In genomic region chr13:48500652-48501197, GRCh38 we compare ENCODE assay signal across 8 cellular contexts. TPM values are rescaled to one million over a fixed set of nuclear protein-coding genes. Genes with fewer than 3 reads are reported as not detected.
DNase-seq lines count a peak whose midpoint lies in the region; ATAC-seq and TF ChIP-seq lines count a peak whose summit lies in the region.

No MANE protein-coding gene starts in this region.

- no peak overlapping the region for H3K4me3 ChIP-seq in AG04450 (ENCODE audit: low read depth, low read length)

- TF ChIP-seq CTCF in AG04450 (IDR thresholded peaks at IDR 0.05; ENCODE audit: low read depth, low read length) (no peak), omental fat pad (IDR thresholded peaks at IDR 0.05) (no peak)

- TF ChIP-seq POLR2A in GM18951 (IDR thresholded peaks at IDR 0.05; ENCODE audit: extremely low read depth, insufficient read depth, insufficient read length) = peak; percentile 28

- ATAC-seq in omental fat pad (ENCODE audit: low FRiP score) = peak; percentile 79
- no peak for ATAC-seq in HG03045 (IDR thresholded peaks at IDR 0.05; ENCODE audit: unreplicated experiment)

- 0 out of 2 replicates have a peak, but pooled peaks cover 3% of the 10 kb centered on the region for H3K9me3 ChIP-seq in AG04450 (ENCODE audit: control insufficient read depth, insufficient read depth, low read length)

- peak overlapping the region; percentile 65 for H3K27ac ChIP-seq in AG04450 (ENCODE audit: low read depth, low read length)
- H3K27ac ChIP-seq in caudate nucleus (ENCODE audit: low read depth, low read length) = peak overlapping the region; percentile 63

- CTCF ChIA-PET in AG04450 (lab: Charles Lee) = no interaction called here

- H3K27me3 ChIP-seq in AG04450 (ENCODE audit: control insufficient read depth, insufficient read depth, low read length) = no peaks in the 10 kb centered on the region

- DNase-seq in AG04450 (ENCODE audit: low read depth, low spot score) = peak; percentile 81
- peak; percentile 26 for DNase-seq in NAMALWA (ENCODE audit: low spot score)
- peak in 14 of 61 donors; percentile 6 to 79 (median 49) for DNase-seq in caudate nucleus (lab: John Stamatoyannopoulos, UW)
- no peak for DNase-seq in omental fat pad (ENCODE audit: low spot score)
- DNase-seq in KG1 (lab: John Stamatoyannopoulos, UW) = no peak
- DNase-seq in SHP77 (lab: John Stamatoyannopoulos, UW) = no peak

- in situ Hi-C loops in GM18951 (cut with MboI; ENCODE audit: low sequenced_read_pairs, unreplicated experiment) = no loop called here

- POLR2A ChIA-PET in AG04450 (lab: Yijun Ruan, JAX) = interaction anchor here (0.6 to 1.6 kb wide), 2 partner anchors 32 to 277 kb away, joined by 6 to 11 read pairs; partner anchors contain the start of gene RCBTB2

RNA-seq across cellular contexts. Expression of gene RCBTB2, which starts 32.2 kb away (rescaled TPM):
- 8.6 and 10.9 TPM in 2 replicates for polyA plus RNA-seq in AG04450 (2011; rRNA removed)
- 5.8 and 7.2 TPM in 2 replicates for polyA minus RNA-seq in AG04450 (2011; rRNA and poly(A)+ RNA removed)
- total RNA-seq in omental fat pad = 10 to 100 TPM in 3 of 4 donors, 1 to 10 TPM in 1; 6.7 to 30.6 (median 13.0) TPM

Comparison
In these comparisons a context has a peak if more than half of its experiments do, and no peak if none do; other contexts are left out.
1. DNase-seq: peak in AG04450 (single experiment) and NAMALWA (single experiment); none in omental fat pad (single experiment), KG1 (single experiment) and SHP77 (0 of 2).